9 cellular contexts compared by ENCODE assay signal in genomic region chr1:229578168-229579100, GRCh38. TPM values are rescaled to one million over a fixed set of nuclear protein-coding genes. Genes with fewer than 3 reads are reported as not detected.
DNase-seq lines count a peak whose midpoint lies in the region; ATAC-seq lines count a peak whose summit lies in the region.
"Had no signal": no experiment of that assay in that cellular context is flagged by ENCODE, and none has a peak within 500 bp of the region (broad histone marks: within the 10 kb centered on the region; RNA-seq: fewer than 3 reads in every experiment).

No MANE protein-coding gene starts in this region.

- CTCF ChIA-PET in activated CD4-positive, alpha-beta memory T cell treated with anti-CD3 and anti-CD28 coated beads for 36 hours (lab: Charles Lee) = no interaction called here

- ATAC-seq in GM18907 (IDR thresholded peaks at IDR 0.05; ENCODE audit: unreplicated experiment) (peak; percentile 17), HG03064 (IDR thresholded peaks at IDR 0.05; ENCODE audit: low read depth, unreplicated experiment) (peak; percentile 30)

- H3K27me3 Mint-ChIP-seq in activated CD4-positive, alpha-beta memory T cell treated with anti-CD3 and anti-CD28 coated beads for 36 hours = no peaks in the 10 kb centered on the region

- DNase-seq in caudate nucleus (lab: John Stamatoyannopoulos, UW) (peak in 8 of 61 donors; percentile 4 to 65 (median 50)), amniotic stem cell (lab: John Stamatoyannopoulos, UW) (no peak), NCI-H1436 (lab: John Stamatoyannopoulos, UW) (no peak), UCSD-AML1 (lab: John Stamatoyannopoulos, UW; ENCODE audit: unreplicated experiment) (no peak)
- DNase-seq in activated CD4-positive, alpha-beta memory T cell treated with anti-CD3 and anti-CD28 coated beads for 36 hours = no peak
- DNase-seq: activated effector memory CD4-positive, alpha-beta T cell treated with Interleukin-2 at 50 U/mL for 16 hours had no signal

- intact Hi-C loops in activated CD4-positive, alpha-beta memory T cell treated with anti-CD3 and anti-CD28 coated beads for 36 hours (cut with micrococcal nuclease) = no loop called here

- H3K27ac Mint-ChIP-seq in activated CD4-positive, alpha-beta memory T cell treated with anti-CD3 and anti-CD28 coated beads for 36 hours = no peak overlapping the region

- peaks cover 12% of the 10 kb centered on the region for H3K4me1 ChIP-seq in rectal smooth muscle tissue (ENCODE audit: control insufficient read depth, insufficient read depth, low read length)

- no peaks in the 10 kb centered on the region for H3K36me3 ChIP-seq in rectal smooth muscle tissue (ENCODE audit: control insufficient read depth, insufficient read depth, low read length)

- no peaks in the 10 kb centered on the region for H3K4me1 Mint-ChIP-seq in activated CD4-positive, alpha-beta memory T cell treated with anti-CD3 and anti-CD28 coated beads for 36 hours (ENCODE audit: low read depth)

- no peak overlapping the region for H3K9ac ChIP-seq in rectal smooth muscle tissue (ENCODE audit: low read length)

- POLR2A ChIA-PET in activated CD4-positive, alpha-beta memory T cell treated with anti-CD3 and anti-CD28 coated beads for 36 hours (lab: Charles Lee) = interaction anchor here (0.7 kb wide), 1 partner anchor 18 kb away, joined by 7 read pairs; no protein-coding TSS in a partner anchor

- H3K27ac ChIP-seq in caudate nucleus (ENCODE audit: low read depth, low read length) (peak overlapping the region; percentile 88), rectal smooth muscle tissue (ENCODE audit: low read depth, low read length) (peak overlapping the region; percentile 48)

- H3K9me3 Mint-ChIP-seq in activated CD4-positive, alpha-beta memory T cell treated with anti-CD3 and anti-CD28 coated beads for 36 hours = no peaks in the 10 kb centered on the region

- no peaks in the 10 kb centered on the region for H3K27me3 ChIP-seq in rectal smooth muscle tissue (ENCODE audit: control insufficient read depth, insufficient read depth, low read length)

- no peak overlapping the region for H3K4me3 Mint-ChIP-seq in activated CD4-positive, alpha-beta memory T cell treated with anti-CD3 and anti-CD28 coated beads for 36 hours

- no peaks in the 10 kb centered on the region for H3K36me3 Mint-ChIP-seq in activated CD4-positive, alpha-beta memory T cell treated with anti-CD3 and anti-CD28 coated beads for 36 hours

- H3K4me3 ChIP-seq in rectal smooth muscle tissue (ENCODE audit: low read length) = peak overlapping the region; percentile 57

RNA-seq across cellular contexts. Expression of gene ABCB10, which starts 19.9 kb away (rescaled TPM):
- total RNA-seq in activated CD4-positive, alpha-beta memory T cell treated with anti-CD3 and anti-CD28 coated beads for 36 hours = 10 to 100 TPM; 30.8 to 31.0 TPM

RNA-seq across cellular contexts. Expression of gene TAF5L, which starts 47.5 kb away (rescaled TPM):
- total RNA-seq in activated CD4-positive, alpha-beta memory T cell treated with anti-CD3 and anti-CD28 coated beads for 36 hours = 10 to 100 TPM; 14.1 to 17.8 TPM

RNA-seq across cellular contexts. Expression of gene URB2, which starts 47.6 kb away (rescaled TPM):
- 10 to 100 TPM; 13.8 to 14.6 TPM for total RNA-seq in activated CD4-positive, alpha-beta memory T cell treated with anti-CD3 and anti-CD28 coated beads for 36 hours
